Comparison of ENCODE assay signal across 8 cellular contexts in genomic region chr14:64510825-64511679, GRCh38. TPM values are rescaled to one million over a fixed set of nuclear protein-coding genes. Genes with fewer than 3 reads are reported as not detected.
A peak's percentile ranks its signal among the peaks of the same experiment; 100 is the strongest.
DNase-seq lines count a peak whose midpoint lies in the region; ATAC-seq and TF ChIP-seq lines count a peak whose summit lies in the region.

No MANE protein-coding gene starts in this region.

- no peak overlapping the region for H2BK12ac ChIP-seq in H9 (ENCODE audit: insufficient read length, low read depth, low read length)

- H2AFZ ChIP-seq in H9 (ENCODE audit: low read length) = no peak overlapping the region

- H3K23ac ChIP-seq in H9 (ENCODE audit: insufficient read length, low read depth, low read length) = no peak overlapping the region

- no peak overlapping the region for H3K27ac ChIP-seq in H9 (ENCODE audit: insufficient read length, low read depth, low read length)

- H4K20me1 ChIP-seq in H9 (ENCODE audit: control insufficient read depth, insufficient read depth, insufficient read length) = no peaks in the 10 kb centered on the region

- H2BK120ac ChIP-seq in H9 (ENCODE audit: low read depth, low read length, poor library complexity, severe bottlenecking) = no peak overlapping the region

- no peaks in the 10 kb centered on the region for H3K36me3 Mint-ChIP-seq in H9 (ENCODE audit: insufficient read depth in 1 of 3, low read depth in 3 of 3)

- no peaks in the 10 kb centered on the region for H3K27me3 ChIP-seq in H9 (ENCODE audit: insufficient read depth, low read length)

- no peak overlapping the region for H3K56ac ChIP-seq in H9 (ENCODE audit: insufficient read length, low read depth, low read length)

- peaks cover 42 to 43% of the 10 kb centered on the region in 2 experiments for H3K4me1 Mint-ChIP-seq in H9

- no peak overlapping the region for H3T11ph ChIP-seq in H9 (ENCODE audit: low read length)

- no peak overlapping the region for H3K4ac ChIP-seq in H9 (ENCODE audit: low read depth, low read length)

- H3K23me2 ChIP-seq in H9 (ENCODE audit: insufficient read length, low read depth, low read length, poor library complexity, severe bottlenecking) = no peaks in the 10 kb centered on the region

- no peaks in the 10 kb centered on the region; the same call in 1 of the 2 replicates for H3K4me1 ChIP-seq in H9 (ENCODE audit: insufficient read depth, low read length)

- no peaks in the 10 kb centered on the region for H3K27me3 Mint-ChIP-seq in H9 (ENCODE audit: low read depth)

- no peaks in the 10 kb centered on the region for H3K79me1 ChIP-seq in H9 (ENCODE audit: insufficient read depth, low read depth, low read length, poor library complexity, severe bottlenecking)

- no peak overlapping the region for H3K9ac ChIP-seq in H9 (ENCODE audit: extremely low read depth, insufficient read length, low read length)

- no CpG with 5 or more reads among the region's 4 CpGs for WGBS in H9 (ENCODE audit: extremely low coverage, insufficient read length, low lambda C conversion rate)

- no peak overlapping the region for H3K18ac ChIP-seq in H9 (ENCODE audit: insufficient read length, low read depth, low read length)

- no peak overlapping the region for H3K14ac ChIP-seq in H9 (ENCODE audit: insufficient read depth, low read length)

- no peak overlapping the region for H4K8ac ChIP-seq in H9 (replicated peaks; ENCODE audit: insufficient read length, low read depth, low read length)

- no peaks in the 10 kb centered on the region for H3K9me3 ChIP-seq in H9 (ENCODE audit: control insufficient read depth, low read depth, low read length)

- H3K27ac Mint-ChIP-seq in H9 = no peak overlapping the region

- ATAC-seq in HG02840 (IDR thresholded peaks at IDR 0.05; ENCODE audit: low FRiP score, unreplicated experiment) = no peak

- no peak overlapping the region; a peak in 1 of 5 replicates for H3K4me3 Mint-ChIP-seq in H9

- peaks cover 32% of the 10 kb centered on the region; the same call in 1 of the 2 replicates for H3K79me2 ChIP-seq in H9 (ENCODE audit: insufficient read depth, low read length)

- TF ChIP-seq CTCF in H9 (conservative IDR thresholded peaks at IDR 0.05) = peak; percentile 94

- H3K4me2 ChIP-seq in H9 (ENCODE audit: insufficient read depth, insufficient read length, low read length) = no peak overlapping the region

- no peak overlapping the region for H2AK5ac ChIP-seq in H9 (ENCODE audit: insufficient read length, low read length)

- no peak overlapping the region for H2BK15ac ChIP-seq in H9 (ENCODE audit: low read depth, low read length)

- H2BK20ac ChIP-seq in H9 (ENCODE audit: low read depth, low read length, poor library complexity, severe bottlenecking) = no peak overlapping the region

- H2BK5ac ChIP-seq in H9 (ENCODE audit: insufficient read length, low read length) = no peak overlapping the region

- H4K5ac ChIP-seq in H9 (ENCODE audit: insufficient read length, low read depth, low read length) = no peak overlapping the region

- DNase-seq in Ammon's horn (ENCODE audit: low spot score) = peak; percentile 88
- DNase-seq in H9 = peak; percentile 39
- peak; percentile 66 for DNase-seq in NCI-H345 treated with DMSO at 0.1 percent for 48 hours (lab: John Stamatoyannopoulos, UW; ENCODE audit: unreplicated experiment)
- peak; percentile 55 for DNase-seq in activated CD4-positive, CD25-positive, alpha-beta regulatory T cell treated with anti-CD3 and anti-CD28 coated beads, Interleukin-2, amount 50 U/mL, for 16 hours (ENCODE audit: low read depth, low spot score)
- DNase-seq in cerebellum (ENCODE audit: low spot score) = peak; percentile 59
- peak; percentile 84 for DNase-seq in left kidney (ENCODE audit: low read depth, low spot score)
- peak; percentile 43 to 46 for DNase-seq in stimulated activated CD4-positive, alpha-beta T cell treated with anti-CD3 and anti-CD28 coated beads, Interleukin-4, amount 100 ng/mL, for 48 hours (ENCODE audit: low read depth in 2 of 2)

- H3K9me3 Mint-ChIP-seq in H9 = no peaks in the 10 kb centered on the region

- no peak overlapping the region for H4K91ac ChIP-seq in H9 (ENCODE audit: insufficient read length, low read depth, low read length)

RNA-seq across cellular contexts. Expression of gene ZBTB1, which starts 6.5 kb away (rescaled TPM):
- 34.5 and 37.8 TPM in 2 replicates for total RNA-seq in H9 (2021)
- 44.0 TPM for total RNA-seq in cerebellum

RNA-seq across cellular contexts. Expression of gene ZBTB25, which starts 7.4 kb away (rescaled TPM):
- total RNA-seq in H9 (2021) = 8.2 TPM in 2 replicates
- 18.1 TPM for total RNA-seq in cerebellum

RNA-seq across cellular contexts. Expression of gene HSPA2, which starts 29.5 kb away (rescaled TPM):
- total RNA-seq in H9 (2021) (25.4 and 25.8 TPM in 2 replicates), cerebellum (6.5 TPM)

RNA-seq across cellular contexts. Expression of gene PPP1R36, which starts 38.7 kb away (rescaled TPM):
- total RNA-seq in H9 (2021) (0.50 and 0.66 TPM in 2 replicates), cerebellum (0.54 TPM)

RNA-seq across cellular contexts. Expression of gene AKAP5, which starts 45.8 kb away (rescaled TPM):
- total RNA-seq in H9 (2021) (2.3 and 2.5 TPM in 2 replicates), cerebellum (4.8 TPM)
